14 cellular contexts compared by ENCODE assay signal in genomic region chr3:99537416-99537815, GRCh38.
"Had no signal": no experiment of that assay in that cellular context is flagged by ENCODE, and none has a peak within 500 bp of the region (broad histone marks: within the 10 kb centered on the region; RNA-seq: fewer than 3 reads in every experiment).

No MANE protein-coding gene starts in this region.

- H3K27me3 Mint-ChIP-seq: activated CD4-positive, alpha-beta T cell treated with anti-CD3 and anti-CD28 coated beads, Interleukin-2, amount 10 ng/mL, durations not matched to agents 24 days and 14 days had no signal

- H3K27me3 ChIP-seq: colonic mucosa, ovary had no signal

- ATAC-seq: activated naive CD8-positive, alpha-beta T cell treated with anti-CD3 and anti-CD28 coated beads, Interleukin-2, amount 50 U/mL, for 24 hours; mucosa of descending colon; natural killer cell; T-helper 17 cell had no signal

- H3K27ac ChIP-seq: colonic mucosa, lower lobe of right lung, ovary had no signal

- H3K4me3 Mint-ChIP-seq: activated B cell treated with CpG ODN at 0.5 μM for 24 hours; activated CD4-positive, alpha-beta T cell treated with anti-CD3 and anti-CD28 coated beads, Interleukin-2, amount 10 ng/mL, durations not matched to agents 24 days and 14 days; activated naive CD8-positive, alpha-beta T cell treated with anti-CD3 and anti-CD28 coated beads, Interleukin-2, amount 50 U/mL, for 24 hours; natural killer cell; T-helper 17 cell; type B pancreatic cell had no signal

- FAIRE-seq: astrocyte, TTC549 had no signal

- H3K9me3 Mint-ChIP-seq: activated B cell treated with CpG ODN at 0.5 μM for 24 hours; activated CD4-positive, alpha-beta T cell treated with anti-CD3 and anti-CD28 coated beads, Interleukin-2, amount 10 ng/mL, durations not matched to agents 24 days and 14 days; activated naive CD8-positive, alpha-beta T cell treated with anti-CD3 and anti-CD28 coated beads, Interleukin-2, amount 50 U/mL, for 24 hours; natural killer cell; type B pancreatic cell had no signal

- H3K4me3 ChIP-seq: colonic mucosa, lower lobe of right lung, mucosa of descending colon, ovary had no signal

- H3K36me3 Mint-ChIP-seq: natural killer cell, type B pancreatic cell had no signal

- H3K36me3 ChIP-seq: colonic mucosa, lower lobe of right lung, ovary had no signal

- H3K9me3 ChIP-seq: colonic mucosa, lower lobe of right lung, mucosa of descending colon, ovary had no signal

- H3K4me1 Mint-ChIP-seq: activated B cell treated with CpG ODN at 0.5 μM for 24 hours; activated CD4-positive, alpha-beta T cell treated with anti-CD3 and anti-CD28 coated beads, Interleukin-2, amount 10 ng/mL, durations not matched to agents 24 days and 14 days; activated naive CD8-positive, alpha-beta T cell treated with anti-CD3 and anti-CD28 coated beads, Interleukin-2, amount 50 U/mL, for 24 hours; natural killer cell; T-helper 17 cell had no signal

- H3K4me1 ChIP-seq: colonic mucosa, lower lobe of right lung had no signal

- H3K27ac Mint-ChIP-seq: activated B cell treated with CpG ODN at 0.5 μM for 24 hours; activated CD4-positive, alpha-beta T cell treated with anti-CD3 and anti-CD28 coated beads, Interleukin-2, amount 10 ng/mL, durations not matched to agents 24 days and 14 days; activated naive CD8-positive, alpha-beta T cell treated with anti-CD3 and anti-CD28 coated beads, Interleukin-2, amount 50 U/mL, for 24 hours; natural killer cell; T-helper 17 cell; type B pancreatic cell had no signal

- DNase-seq: activated B cell treated with CpG ODN at 0.5 μM for 24 hours; activated CD4-positive, alpha-beta T cell treated with anti-CD3 and anti-CD28 coated beads, Interleukin-2, amount 10 ng/mL, durations not matched to agents 24 days and 14 days; activated naive CD4-positive, alpha-beta T cell treated with Interleukin-2 at 50 U/mL for 16 hours; activated naive CD8-positive, alpha-beta T cell treated with anti-CD3 and anti-CD28 coated beads, Interleukin-2, amount 50 U/mL, for 24 hours; colonic mucosa; hippocampal formation; lower lobe of right lung; mucosa of descending colon; natural killer cell; ovary; T-helper 17 cell had no signal
